Comparison of ENCODE assay signal across 18 cellular contexts in the genomic region with DNA sequence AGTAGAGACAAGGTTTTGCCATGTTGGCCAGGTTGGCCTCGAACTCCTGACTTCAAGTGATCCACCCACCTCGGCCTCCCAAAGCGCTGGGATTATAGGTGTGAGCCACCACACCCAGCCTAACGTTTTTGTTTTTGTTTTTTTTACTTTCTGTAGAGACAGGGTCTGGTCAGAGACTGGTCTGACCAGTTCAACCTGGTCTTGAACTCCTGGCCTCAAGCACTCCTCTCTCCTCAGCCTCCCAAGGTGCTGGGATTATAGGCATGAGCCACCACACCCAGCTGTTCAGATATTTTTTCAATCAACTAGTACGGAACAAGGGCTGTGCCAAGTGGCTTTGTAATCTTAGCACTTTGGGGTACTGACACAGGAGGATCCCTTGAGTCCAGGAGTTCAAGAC.
A peak's percentile ranks its signal among the peaks of the same experiment; 100 is the strongest.
DNase-seq lines count a peak whose midpoint lies in the region; ATAC-seq and TF ChIP-seq lines count a peak whose summit lies in the region.
"Had no signal": no experiment of that assay in that cellular context is flagged by ENCODE, and none has a peak within 500 bp of the region (broad histone marks: within the 10 kb centered on the region; RNA-seq: fewer than 3 reads in every experiment).

No MANE protein-coding gene starts in this region.

- intact Hi-C loops in A673 (cut with micrococcal nuclease; ENCODE audit: unreplicated experiment) (loop anchor here (2.0 to 10.0 kb wide), 2 partner anchors 53 to 97 kb away; no protein-coding TSS in a partner anchor), HCT116 (cut with micrococcal nuclease) (no loop called here)

- POLR2A ChIA-PET in A673 (lab: Charles Lee; ENCODE audit: low non-redundant PET), result no interaction called here
- POLR2A ChIA-PET in HCT116 (lab: Charles Lee), result no interaction called here

- H3K4me2 ChIP-seq in HCT116 (ENCODE audit: low read length) (peak overlapping the region; percentile 47), trophoblast cell (ENCODE audit: low read length) (no peak overlapping the region)
- H3K4me2 ChIP-seq: BLaER1 treated with 17β-estradiol and CSF1 and Interleukin-3, amounts not matched to agents 10 nM and 100 nM had no signal

- H4K12ac ChIP-seq in trophoblast cell (ENCODE audit: low read depth, low read length), result no peak overlapping the region

- no peak for TF ChIP-seq RAD21 in HCT116 (IDR thresholded peaks at IDR 0.05; ENCODE audit: low read depth)

- no peak overlapping the region for H3K23ac ChIP-seq in trophoblast cell (ENCODE audit: low read length)

- H3K36me3 ChIP-seq in A673 (ENCODE audit: insufficient read depth, low read length, poor library complexity, severe bottlenecking) (peaks cover 3% of the 10 kb centered on the region), HCT116 (ENCODE audit: control insufficient read depth in 1 of 2, insufficient read depth in 2 of 2, low read length in 2 of 2) (no peaks in the 10 kb centered on the region), trophoblast cell (ENCODE audit: control insufficient read depth in 1 of 2, insufficient read depth in 2 of 2, low read length in 2 of 2) (peaks cover 0 to 2% of the 10 kb centered on the region in 2 experiments)
- H3K36me3 ChIP-seq: HAP-1 had no signal

- no peak overlapping the region for H2AFZ ChIP-seq in HCT116 (ENCODE audit: low read depth, low read length, poor library complexity, severe bottlenecking)
- H2AFZ ChIP-seq in trophoblast cell (ENCODE audit: insufficient read depth, low read length, poor library complexity), result no peak overlapping the region
- H2AFZ ChIP-seq: GM23248 had no signal

- no peak overlapping the region for H3K4ac ChIP-seq in trophoblast cell (ENCODE audit: low read depth, low read length)

- H3K79me1 ChIP-seq in trophoblast cell (ENCODE audit: low read length), result no peaks in the 10 kb centered on the region

- H3K9me3 ChIP-seq in A673 (ENCODE audit: low read depth, low read length, poor library complexity, severe bottlenecking), result no peaks in the 10 kb centered on the region
- no peaks in the 10 kb centered on the region for H3K9me3 ChIP-seq in HCT116 (ENCODE audit: control insufficient read depth in 1 of 2, insufficient read depth in 1 of 2, low read depth in 1 of 2, low read length in 2 of 2)
- H3K9me3 ChIP-seq in trophoblast cell (ENCODE audit: insufficient read depth, low read depth, low read length), result no peaks in the 10 kb centered on the region
- H3K9me3 ChIP-seq: HAP-1 had no signal

- H2BK5ac ChIP-seq in trophoblast cell (ENCODE audit: low read depth, low read length, poor library complexity), result no peak overlapping the region

- H3K9ac ChIP-seq in HCT116 (ENCODE audit: low read length), result no peak overlapping the region
- H3K9ac ChIP-seq in trophoblast cell (ENCODE audit: low read length), result no peak overlapping the region
- H3K9ac ChIP-seq: BLaER1 treated with 17β-estradiol and CSF1 and Interleukin-3, amounts not matched to agents 10 nM and 100 nM; GM23248 had no signal

- BruUV-seq in A673 (replicated peaks; lab: Mats Ljungman, UMichigan), result no TSS peak
- no TSS peak for BruUV-seq in HCT116 (replicated peaks; lab: Mats Ljungman, UMichigan)

- H3K79me2 ChIP-seq in HCT116 (ENCODE audit: insufficient read depth, low read length) (no peaks in the 10 kb centered on the region), trophoblast cell (ENCODE audit: control insufficient read depth, insufficient read depth, low read length, poor library complexity) (no peaks in the 10 kb centered on the region)

- no CpG with 5 or more reads among the region's 5 CpGs for WGBS in trophoblast cell (ENCODE audit: extremely low coverage, insufficient coverage, insufficient read length)

- TF ChIP-seq POLR2A in HCT116 (IDR thresholded peaks at IDR 0.05; ENCODE audit: borderline replicate concordance, extremely low read depth, insufficient read depth, insufficient read length), result no peak

- TF ChIP-seq CTCF in A673 (conservative IDR thresholded peaks at IDR 0.05; ENCODE audit: low read depth, low read length) (no peak), HCT116 (IDR thresholded peaks at IDR 0.05 in 2 of 3, conservative IDR thresholded peaks at IDR 0.05 in 1 of 3; ENCODE audit: borderline replicate concordance in 1 of 3, insufficient read depth in 1 of 3, low read depth in 2 of 3, low read length in 2 of 3) (no peak), VCaP (conservative IDR thresholded peaks at IDR 0.05) (no peak)

- H3K18ac ChIP-seq in trophoblast cell (ENCODE audit: low read length), result no peak overlapping the region

- H3K4me3 ChIP-seq in A673 (ENCODE audit: low read depth, low read length, poor library complexity, severe bottlenecking) (no peak overlapping the region), HCT116 (replicated peaks in 1 of 2; ENCODE audit: low read depth in 1 of 2, low read length in 2 of 2) (no peak overlapping the region), trophoblast cell (ENCODE audit: low read depth, low read length) (no peak overlapping the region)
- H3K4me3 ChIP-seq: BLaER1 treated with 17β-estradiol and CSF1 and Interleukin-3, amounts not matched to agents 10 nM and 100 nM; GM23248; HAP-1 had no signal

- RAD21 ChIA-PET in HCT116 (lab: Charles Lee; ENCODE audit: low non-redundant PET in 1 of 2, low total read pairs in 2 of 2, uncharacterized antibody in 2 of 2, unreplicated experiment in 2 of 2), result no interaction called here

- H3K27ac ChIP-seq in A673 (ENCODE audit: low read depth, low read length, poor library complexity, severe bottlenecking), result peak overlapping the region; percentile 98
- no peak overlapping the region for H3K27ac ChIP-seq in HCT116 (ENCODE audit: low read depth, low read length)
- peak overlapping the region; percentile 75 for H3K27ac ChIP-seq in VCaP
- H3K27ac ChIP-seq in trophoblast cell (ENCODE audit: low read depth, low read length), result no peak overlapping the region
- H3K27ac ChIP-seq: BLaER1 treated with 17β-estradiol and CSF1 and Interleukin-3, amounts not matched to agents 10 nM and 100 nM; GM23248; HL-60 had no signal

- no peak overlapping the region for H2BK120ac ChIP-seq in trophoblast cell (ENCODE audit: insufficient read depth, low read length, poor library complexity)

- DNase-seq in A673 (ENCODE audit: low spot score) (no peak), HCT116 (ENCODE audit: low read depth, low spot score) (peak; percentile 16), trophoblast cell (peak; percentile 60 to 78), globus pallidus (ENCODE audit: low spot score) (no peak), HUDEP-2 (lab: John Stamatoyannopoulos, UW; ENCODE audit: unreplicated experiment in 76 of 76) (no peak)
- DNase-seq: 8988T; CD8-positive, alpha-beta T cell; DMS 273 treated with DMSO at 0.1 percent for 48 hours; DMS53; DND-41; EL; GM23248 had no signal

- peak; percentile 74 for ATAC-seq in HCT116
- no peak for ATAC-seq in HG03039 (IDR thresholded peaks at IDR 0.05; ENCODE audit: unreplicated experiment)
- ATAC-seq: CD8-positive, alpha-beta T cell; HepG2 had no signal

- no peaks in the 10 kb centered on the region for H3K27me3 ChIP-seq in A673 (replicated peaks; ENCODE audit: insufficient read depth, low read depth, low read length, poor library complexity)
- no peaks in the 10 kb centered on the region for H3K27me3 ChIP-seq in HCT116 (ENCODE audit: insufficient read depth, low read length)
- H3K27me3 ChIP-seq in trophoblast cell (ENCODE audit: insufficient read depth, low read length), result no peaks in the 10 kb centered on the region
- H3K27me3 ChIP-seq: BLaER1 treated with 17β-estradiol and CSF1 and Interleukin-3, amounts not matched to agents 10 nM and 100 nM had no signal

- no peak overlapping the region for H2BK12ac ChIP-seq in trophoblast cell (ENCODE audit: low read length)

- H3K4me1 ChIP-seq in A673 (ENCODE audit: insufficient read depth, low read length, poor library complexity, severe bottlenecking), result peaks cover 77% of the 10 kb centered on the region
- H3K4me1 ChIP-seq in HCT116 (ENCODE audit: control insufficient read depth in 1 of 2, insufficient read depth in 2 of 2, low read length in 2 of 2), result peaks cover 9 to 13% of the 10 kb centered on the region in 2 experiments; a peak in 2 of 4 replicates
- no peaks in the 10 kb centered on the region for H3K4me1 ChIP-seq in trophoblast cell (ENCODE audit: control insufficient read depth in 1 of 2, insufficient read depth in 2 of 2, low read length in 2 of 2)
- H3K4me1 ChIP-seq: HAP-1 had no signal

- no peaks in the 10 kb centered on the region for H4K20me1 ChIP-seq in HCT116 (ENCODE audit: insufficient read depth)

- H2AK5ac ChIP-seq in trophoblast cell (ENCODE audit: low read length), result no peak overlapping the region

- H3K14ac ChIP-seq in trophoblast cell (ENCODE audit: low read length), result no peak overlapping the region

- CTCF ChIA-PET in A673 (lab: Charles Lee), result no interaction called here
- CTCF ChIA-PET in HCT116 (lab: Charles Lee), result no interaction called here

- H3K9me2 ChIP-seq in HCT116 (ENCODE audit: insufficient read depth), result no peaks in the 10 kb centered on the region

- no peak overlapping the region for H4K8ac ChIP-seq in trophoblast cell (ENCODE audit: low read depth, low read length)

- no peak overlapping the region for H4K91ac ChIP-seq in trophoblast cell (ENCODE audit: low read depth, low read length)

TF ChIP-seq in HCT116, 20 proteins besides CTCF, POLR2A, EP300 and RAD21:
- TF ChIP-seq CBX3 (IDR thresholded peaks at IDR 0.05; ENCODE audit: low read depth), result peak; percentile 60; the same call in 1 of the 2 replicates
- TF ChIP-seq, protein P1, sequence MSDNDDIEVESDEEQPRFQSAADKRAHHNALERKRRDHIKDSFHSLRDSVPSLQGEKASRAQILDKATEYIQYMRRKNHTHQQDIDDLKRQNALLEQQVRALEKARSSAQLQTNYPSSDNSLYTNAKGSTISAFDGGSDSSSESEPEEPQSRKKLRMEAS (IDR thresholded peaks at IDR 0.05), result no peak

Comparison
In these comparisons a context has a peak if more than half of its experiments do, and no peak if none do; other contexts are left out.
1. DNase-seq: peak in HCT116 (single experiment) and trophoblast cell (2 of 2); none in A673 (single experiment), globus pallidus (single experiment) and HUDEP-2 (0 of 76).
2. H3K27ac ChIP-seq: peak in A673 (single experiment) and VCaP (single experiment); none in HCT116 (single experiment) and trophoblast cell (single experiment).